ENCODE assay signal across 25 cellular contexts in the genomic region with DNA sequence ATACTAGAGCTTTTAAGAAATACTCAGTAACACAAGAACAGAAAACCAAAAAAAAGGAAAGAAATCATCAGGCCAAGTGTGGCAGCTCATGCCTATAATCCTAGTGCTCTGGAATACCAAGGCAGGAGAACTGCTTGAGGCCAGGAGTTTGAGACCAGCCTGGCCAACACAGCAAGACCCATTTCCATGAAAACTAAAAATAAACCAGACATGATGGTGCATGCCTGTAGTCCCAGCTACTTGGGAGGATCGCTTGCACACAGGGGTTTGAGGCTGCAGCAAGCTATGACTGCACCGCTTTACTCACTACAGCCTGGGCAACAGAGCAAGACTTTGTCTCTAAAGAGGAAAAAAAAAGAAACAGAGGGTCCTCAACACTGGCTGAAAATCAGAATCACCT.
"Had no signal": no experiment of that assay in that cellular context is flagged by ENCODE, and none has a peak within 500 bp of the region (broad histone marks: within the 10 kb centered on the region; RNA-seq: fewer than 3 reads in every experiment).

No MANE protein-coding gene starts in this region.

- H3K27me3 ChIP-seq: adrenal gland, ascending aorta, brain microvascular endothelial cell, hepatocyte, transverse colon had no signal

- H3K4me3 ChIP-seq: adrenal gland, ascending aorta, hepatocyte, left ventricle myocardium inferior, transverse colon had no signal

- H3K27ac ChIP-seq: adrenal gland, ascending aorta, brain microvascular endothelial cell, hepatocyte, left ventricle myocardium inferior, transverse colon had no signal

- H3K9me3 Mint-ChIP-seq: activated B cell treated with CpG ODN at 0.5 μM for 24 hours; activated CD4-positive, alpha-beta memory T cell treated with anti-CD3 and anti-CD28 coated beads for 36 hours; immature natural killer cell; natural killer cell; stimulated activated memory B cell treated with anti-CD40 and anti-IgM and Interleukin-4, amounts not matched to agents 10 μg/mL and 1 μg/mL and 100 μg/mL, for 72 hours had no signal

- H3K27me3 Mint-ChIP-seq: activated B cell treated with CpG ODN at 0.5 μM for 24 hours; activated CD4-positive, alpha-beta memory T cell treated with anti-CD3 and anti-CD28 coated beads for 36 hours; activated CD4-positive, alpha-beta T cell treated with anti-CD3 and anti-CD28 coated beads for 36 hours; activated CD8-positive, alpha-beta memory T cell treated with anti-CD3 and anti-CD28 coated beads, Interleukin-2, amount 10 ng/mL, durations not matched to agents 7 days and 5 days; stimulated activated memory B cell treated with anti-CD40 and anti-IgM and Interleukin-4, amounts not matched to agents 10 μg/mL and 1 μg/mL and 100 μg/mL, for 72 hours had no signal

- H3K27ac Mint-ChIP-seq: activated B cell treated with CpG ODN at 0.5 μM for 24 hours; activated CD4-positive, alpha-beta T cell treated with anti-CD3 and anti-CD28 coated beads for 36 hours; activated CD8-positive, alpha-beta memory T cell treated with anti-CD3 and anti-CD28 coated beads, Interleukin-2, amount 10 ng/mL, durations not matched to agents 7 days and 5 days had no signal

- H3K4me3 Mint-ChIP-seq: activated B cell treated with CpG ODN at 0.5 μM for 24 hours; activated CD4-positive, alpha-beta memory T cell treated with anti-CD3 and anti-CD28 coated beads for 36 hours; activated CD4-positive, alpha-beta T cell treated with anti-CD3 and anti-CD28 coated beads for 36 hours; activated CD8-positive, alpha-beta memory T cell treated with anti-CD3 and anti-CD28 coated beads, Interleukin-2, amount 10 ng/mL, durations not matched to agents 7 days and 5 days; immature natural killer cell; natural killer cell; stimulated activated memory B cell treated with anti-CD40 and anti-IgM and Interleukin-4, amounts not matched to agents 10 μg/mL and 1 μg/mL and 100 μg/mL, for 72 hours had no signal

- ATAC-seq: activated CD4-positive, alpha-beta T cell treated with anti-CD3 and anti-CD28 coated beads for 36 hours; activated CD8-positive, alpha-beta memory T cell treated with anti-CD3 and anti-CD28 coated beads, Interleukin-2, amount 10 ng/mL, durations not matched to agents 7 days and 5 days; esophagus mucosa; natural killer cell; sciatic nerve; stimulated activated memory B cell treated with anti-CD40 and anti-IgM and Interleukin-4, amounts not matched to agents 10 μg/mL and 1 μg/mL and 100 μg/mL, for 72 hours had no signal

- DNase-seq: activated B cell treated with CpG ODN at 0.5 μM for 24 hours; activated CD4-positive, alpha-beta memory T cell treated with anti-CD3 and anti-CD28 coated beads for 36 hours; activated CD4-positive, alpha-beta T cell treated with anti-CD3 and anti-CD28 coated beads for 36 hours; activated CD8-positive, alpha-beta memory T cell treated with anti-CD3 and anti-CD28 coated beads, Interleukin-2, amount 10 ng/mL, durations not matched to agents 7 days and 5 days; activated naive CD4-positive, alpha-beta T cell treated with anti-CD3 and anti-CD28 coated beads, Interleukin-2, amount 50 U/mL, for 16 hours; adrenal gland; brain microvascular endothelial cell; central memory CD4-positive, alpha-beta T cell; dermis blood vessel endothelial cell; effector CD8-positive, alpha-beta T cell; foreskin melanocyte; glutamatergic neuron; immature natural killer cell; kidney glomerular epithelial cell; left ventricle myocardium inferior; natural killer cell; small intestine; stimulated activated CD4-positive, alpha-beta T cell treated with anti-CD3 and anti-CD28 coated beads, Interleukin-2, amount 100 ng/mL, for 24 hours; T1000; transverse colon had no signal

- H3K9me3 ChIP-seq: adrenal gland, ascending aorta, left ventricle myocardium inferior, transverse colon had no signal

- H3K4me1 Mint-ChIP-seq: activated B cell treated with CpG ODN at 0.5 μM for 24 hours had no signal

- H3K4me1 ChIP-seq: ascending aorta, left ventricle myocardium inferior, transverse colon had no signal
